Comparison of ENCODE assay signal across 24 cellular contexts in the genomic region with DNA sequence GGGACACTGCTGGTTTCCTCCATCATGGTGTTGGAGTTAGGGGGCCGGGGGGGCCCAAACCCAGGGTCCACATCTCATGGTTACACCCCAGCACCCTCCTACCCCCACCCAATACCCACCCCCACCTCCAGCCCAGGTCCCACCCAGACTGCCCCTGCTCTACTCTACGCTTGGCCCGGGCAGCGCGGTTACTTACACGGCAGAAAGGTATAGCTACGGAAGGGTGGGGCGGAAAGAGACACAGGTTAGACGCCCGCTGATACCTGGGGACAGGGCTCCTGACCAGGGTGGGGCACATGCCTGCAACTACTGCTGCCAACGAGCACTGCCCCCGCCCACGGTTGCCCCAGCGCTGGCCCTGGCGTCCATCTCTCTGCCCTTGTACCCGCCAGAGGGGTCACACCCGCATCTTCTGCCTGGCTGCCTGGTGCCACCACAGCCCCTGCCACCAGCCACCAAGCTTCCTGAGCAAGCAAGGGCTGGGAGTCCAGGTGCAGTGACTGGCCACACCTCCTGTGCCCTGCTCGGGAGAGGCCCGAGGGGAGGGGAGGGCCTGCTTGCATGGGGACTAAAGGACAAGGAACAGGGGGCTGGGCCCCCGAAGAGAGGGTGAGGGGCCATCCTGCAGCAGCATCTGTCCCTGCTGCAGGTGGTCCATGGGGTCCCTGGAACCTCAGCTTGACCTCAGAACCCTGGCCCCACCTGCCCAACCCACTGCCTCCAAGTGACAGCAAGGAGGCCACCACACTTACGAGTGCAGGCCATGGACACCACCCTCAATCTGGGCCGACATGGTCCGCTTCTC. TPM values are rescaled to one million over a fixed set of nuclear protein-coding genes. Genes with fewer than 3 reads are reported as not detected.
"Had no signal": no experiment of that assay in that cellular context is flagged by ENCODE, and none has a peak within 500 bp of the region (broad histone marks: within the 10 kb centered on the region; RNA-seq: fewer than 3 reads in every experiment).

No MANE protein-coding gene starts in this region.

- H3K27ac Mint-ChIP-seq: memory B cell; naive thymus-derived CD8-positive, alpha-beta T cell; nephron; stimulated activated effector memory CD8-positive, alpha-beta T cell treated with anti-CD3 and anti-CD28 coated beads, Interleukin-12 subunit alpha, Interleukin-12 subunit beta, amount 100 ng/mL, for 72 hours had no signal

- DNase-seq: hippocampal formation; kidney glomerular epithelial cell; left cardiac atrium; left ventricle myocardium superior; naive thymus-derived CD8-positive, alpha-beta T cell; occipital lobe; ovary; retina; spleen; stimulated activated CD4-positive, alpha-beta T cell treated with anti-CD3 and anti-CD28 coated beads, Interleukin-4, amount 100 ng/mL, for 24 hours; stimulated activated naive CD4-positive, alpha-beta T cell; stomach; testis; thyroid gland; transverse colon; upper lobe of right lung had no signal

- H3K27me3 Mint-ChIP-seq: memory B cell; naive thymus-derived CD8-positive, alpha-beta T cell had no signal

- H3K4me3 Mint-ChIP-seq: memory B cell; naive thymus-derived CD8-positive, alpha-beta T cell; nephron; neural crest cell; stimulated activated effector memory CD8-positive, alpha-beta T cell treated with anti-CD3 and anti-CD28 coated beads, Interleukin-12 subunit alpha, Interleukin-12 subunit beta, amount 100 ng/mL, for 72 hours had no signal

- H3K4me1 Mint-ChIP-seq: memory B cell; nephron; stimulated activated effector memory CD8-positive, alpha-beta T cell treated with anti-CD3 and anti-CD28 coated beads, Interleukin-12 subunit alpha, Interleukin-12 subunit beta, amount 100 ng/mL, for 72 hours had no signal

- H3K9me3 Mint-ChIP-seq: memory B cell; naive thymus-derived CD8-positive, alpha-beta T cell; nephron; neural crest cell; stimulated activated effector memory CD8-positive, alpha-beta T cell treated with anti-CD3 and anti-CD28 coated beads, Interleukin-12 subunit alpha, Interleukin-12 subunit beta, amount 100 ng/mL, for 72 hours had no signal

- ATAC-seq: left cardiac atrium; left lobe of liver; left ventricle myocardium superior; naive thymus-derived CD8-positive, alpha-beta T cell; right cardiac atrium; sciatic nerve; stimulated activated effector memory CD8-positive, alpha-beta T cell treated with anti-CD3 and anti-CD28 coated beads, Interleukin-12 subunit alpha, Interleukin-12 subunit beta, amount 100 ng/mL, for 72 hours; upper lobe of right lung had no signal

RNA-seq across cellular contexts. Expression of a gene that starts 32.2 kb away (rescaled TPM):
- total RNA-seq: left lobe of liver, lung microvascular endothelial cell, stomach had no signal
